In genomic region chr9:126806336-126806735, GRCh38 we compare ENCODE assay signal across 9 cellular contexts. TPM values are rescaled to one million over a fixed set of nuclear protein-coding genes. Genes with fewer than 3 reads are reported as not detected.
DNase-seq lines count a peak whose midpoint lies in the region; ATAC-seq, FAIRE-seq and TF ChIP-seq lines count a peak whose summit lies in the region.
"Had no signal": no experiment of that assay in that cellular context is flagged by ENCODE, and none has a peak within 500 bp of the region (broad histone marks: within the 10 kb centered on the region; RNA-seq: fewer than 3 reads in every experiment).

No MANE protein-coding gene starts in this region.

- no peak overlapping the region for H2AFZ ChIP-seq in GM23248
- no peak overlapping the region for H2AFZ ChIP-seq in PC-9
- H2AFZ ChIP-seq in endothelial cell of umbilical vein (ENCODE audit: low read depth, low read length), result no peak overlapping the region

- H3K4me1 ChIP-seq in GM23248 (ENCODE audit: insufficient read depth) (peaks cover 38% of the 10 kb centered on the region), PC-9 (replicated peaks; ENCODE audit: insufficient read depth) (peaks cover 55% of the 10 kb centered on the region), endothelial cell of umbilical vein (ENCODE audit: control insufficient read depth, extremely low read depth, insufficient read depth, low read length) (peaks cover 10% of the 10 kb centered on the region)

- DNase-seq in GM23248 (peak; percentile 72), PC-9 (no peak), endothelial cell of umbilical vein (ENCODE audit: low read depth, low spot score) (no peak), renal cortical epithelial cell (ENCODE audit: low read depth) (peak; percentile 28), NCI-H2081 (lab: John Stamatoyannopoulos, UW) (no peak), DMS114 treated with DMSO at 0.1 percent for 48 hours (lab: John Stamatoyannopoulos, UW; ENCODE audit: unreplicated experiment) (no peak)
- DNase-seq: NCI-H524 treated with DMSO at 0.1 percent for 48 hours had no signal

- dilution Hi-C loops in endothelial cell of umbilical vein (cut with MboI; ENCODE audit: extremely low pct_ligation_motif_present, low sequenced_read_pairs), result no loop called here

- H3F3A ChIP-seq in GM23248 (ENCODE audit: insufficient read depth) (peaks cover 21% of the 10 kb centered on the region), PC-9 (ENCODE audit: insufficient read depth, low read depth) (peaks cover 41% of the 10 kb centered on the region)

- H3K9me2 ChIP-seq in GM23248 (ENCODE audit: insufficient read depth) (no peaks in the 10 kb centered on the region), PC-9 (ENCODE audit: insufficient read depth) (no peaks in the 10 kb centered on the region)

- POLR2A ChIA-PET in PC-9 (lab: Charles Lee; ENCODE audit: unreplicated experiment) (no interaction called here), endothelial cell of umbilical vein (lab: Charles Lee) (no interaction called here)

- no peak for TF ChIP-seq POLR2A in endothelial cell of umbilical vein (IDR thresholded peaks at IDR 0.05; ENCODE audit: low read depth, low read length)

- TF ChIP-seq CTCF in PC-9 (conservative IDR thresholded peaks at IDR 0.05) (no peak), endothelial cell of umbilical vein (IDR thresholded peaks at IDR 0.05; ENCODE audit: extremely low read depth in 1 of 2, insufficient read depth in 1 of 2, low read depth in 1 of 2, low read length in 2 of 2) (no peak)

- peak overlapping the region; percentile 96 for H3K27ac ChIP-seq in GM23248
- H3K27ac ChIP-seq in PC-9, result peak overlapping the region; percentile 87
- H3K27ac ChIP-seq in endothelial cell of umbilical vein (ENCODE audit: insufficient read depth, low read depth, low read length), result no peak overlapping the region

- H4K20me1 ChIP-seq in GM23248 (ENCODE audit: insufficient read depth) (peaks cover 5% of the 10 kb centered on the region; the same call in 1 of the 2 replicates), PC-9 (ENCODE audit: insufficient read depth) (peaks cover 32% of the 10 kb centered on the region), endothelial cell of umbilical vein (replicated peaks; ENCODE audit: control insufficient read depth, extremely low read depth, insufficient read depth, low read length) (no peaks in the 10 kb centered on the region)

- H3K4me2 ChIP-seq in GM23248 (ENCODE audit: unreplicated experiment) (peak overlapping the region; percentile 97), PC-9 (peak overlapping the region; percentile 96), endothelial cell of umbilical vein (ENCODE audit: insufficient read depth, low read length) (peak overlapping the region; percentile 82)

- BruUV-seq in PC-9 (replicated peaks; lab: Mats Ljungman, UMichigan), result no TSS peak
- BruUV-seq in endothelial cell of umbilical vein (replicated peaks; lab: Mats Ljungman, UMichigan), result no TSS peak

- H3K9ac ChIP-seq in GM23248 (peak overlapping the region; percentile 95), endothelial cell of umbilical vein (replicated peaks; ENCODE audit: extremely low read depth, insufficient read depth, low read length) (peak overlapping the region; percentile 17)

- WGBS in GM23248 (ENCODE audit: low coverage in 1 of 2, low lambda C conversion rate in 2 of 2, missing lambda C conversion rate in 2 of 2), 2 experiments, result 10 to 21% methylated on average over 2 of the region's 2 CpGs

- in situ Hi-C loops in GM23248 (cut with MboI), result no loop called here

- intact Hi-C loops in PC-9 (cut with micrococcal nuclease; ENCODE audit: unreplicated experiment), result no loop called here
- intact Hi-C loops in endothelial cell of umbilical vein (cut with micrococcal nuclease), result no loop called here

- no peak for FAIRE-seq in endothelial cell of umbilical vein (lab: Jason Lieb, UNC)

- H3K9me3 ChIP-seq in GM23248 (ENCODE audit: low read depth) (no peaks in the 10 kb centered on the region), PC-9 (ENCODE audit: insufficient read depth, low read depth) (no peaks in the 10 kb centered on the region), endothelial cell of umbilical vein (replicated peaks; ENCODE audit: control insufficient read depth, insufficient read depth, low read length) (no peaks in the 10 kb centered on the region)

- H3K27me3 ChIP-seq in GM23248 (replicated peaks; ENCODE audit: insufficient read depth) (no peaks in the 10 kb centered on the region), PC-9 (ENCODE audit: insufficient read depth, low read depth) (no peaks in the 10 kb centered on the region), endothelial cell of umbilical vein (ENCODE audit: control insufficient read depth in 2 of 2, insufficient read depth in 2 of 2, low read length in 2 of 2) (peaks cover 0 to 2% of the 10 kb centered on the region in 2 experiments)

- H3K36me3 ChIP-seq in GM23248 (ENCODE audit: low read depth) (peaks cover 4% of the 10 kb centered on the region; the same call in 1 of the 2 replicates), PC-9 (ENCODE audit: low read depth) (peaks cover 11% of the 10 kb centered on the region; the same call in 1 of the 2 replicates), endothelial cell of umbilical vein (ENCODE audit: control insufficient read depth in 2 of 2, extremely low read depth in 1 of 2, insufficient read depth in 2 of 2, low read length in 2 of 2) (peaks cover 0 to 3% of the 10 kb centered on the region in 2 experiments)

- no peak for ATAC-seq in GM18909 (IDR thresholded peaks at IDR 0.05; ENCODE audit: poor library complexity, unreplicated experiment)
- ATAC-seq in GM19351 (IDR thresholded peaks at IDR 0.05; ENCODE audit: unreplicated experiment), result no peak

- H3K79me2 ChIP-seq in GM23248 (ENCODE audit: insufficient read depth), result peaks cover 64% of the 10 kb centered on the region
- peaks cover 54% of the 10 kb centered on the region for H3K79me2 ChIP-seq in PC-9 (ENCODE audit: low read depth)
- H3K79me2 ChIP-seq in endothelial cell of umbilical vein (ENCODE audit: control insufficient read depth, insufficient read depth, low read length), result peaks cover 41% of the 10 kb centered on the region

- H3K9me1 ChIP-seq in endothelial cell of umbilical vein (replicated peaks; ENCODE audit: control insufficient read depth, extremely low read depth, insufficient read depth, low read length), result no peaks in the 10 kb centered on the region

- H3K4me3 ChIP-seq in GM23248 (peak overlapping the region; percentile 92), PC-9 (peak overlapping the region; percentile 80), endothelial cell of umbilical vein (replicated peaks in 1 of 3; ENCODE audit: insufficient read depth in 1 of 3, low read depth in 1 of 3, low read length in 3 of 3) (no peak overlapping the region)

- CTCF ChIA-PET in PC-9 (lab: Charles Lee), result interaction anchor here (0.6 kb wide), 1 partner anchor 283 kb away, joined by 5 read pairs; no protein-coding TSS in a partner anchor
- CTCF ChIA-PET in endothelial cell of umbilical vein (lab: Charles Lee), result no interaction called here

TF ChIP-seq in endothelial cell of umbilical vein, 7 proteins besides CTCF, POLR2A, EP300 and RAD21:
- no peak for TF ChIP-seq EZH2 (IDR thresholded peaks at IDR 0.05; ENCODE audit: borderline replicate concordance, low read depth, low read length, severe bottlenecking)

RNA-seq across cellular contexts. Expression of gene ZBTB43, which starts 1.5 kb away (rescaled TPM):
- 8.5 and 11.9 TPM in 2 replicates for total RNA-seq in GM23248 (2014; rRNA removed; shearing (Covaris generic))
- 11.5 and 12.3 TPM in 2 replicates for polyA plus RNA-seq in GM23248 (2016; fragmentation: Nextera tagmentation; extraction: Ambion mirVana)
- total RNA-seq in PC-9 (2021), result 12.1 and 18.4 TPM in 2 replicates
- total RNA-seq in endothelial cell of umbilical vein, result 9.0 and 14.2 TPM in 2 replicates
- 3.2 and 19.2 TPM in 2 replicates for polyA plus RNA-seq in endothelial cell of umbilical vein
- polyA plus RNA-seq in endothelial cell of umbilical vein (2011; cell fraction: cytosol; rRNA removed), result 2.6 and 3.1 TPM in 2 replicates
- polyA plus RNA-seq in endothelial cell of umbilical vein (2011; cell fraction: nucleus; rRNA removed), result 6.9 and 7.4 TPM in 2 replicates
- 4.5 and 7.6 TPM in 2 replicates for polyA plus RNA-seq in endothelial cell of umbilical vein (2012)
- polyA minus RNA-seq in endothelial cell of umbilical vein, result 9.1 and 9.7 TPM in 2 replicates
- polyA minus RNA-seq in endothelial cell of umbilical vein (2011; cell fraction: cytosol; rRNA and poly(A)+ RNA removed), result 11.4 TPM
- 4.6 and 6.8 TPM in 2 replicates for polyA minus RNA-seq in endothelial cell of umbilical vein (2011; cell fraction: nucleus; rRNA and poly(A)+ RNA removed)
- total RNA-seq in renal cortical epithelial cell, result 12.7 and 16.6 TPM in 2 replicates

RNA-seq across cellular contexts. Expression of gene ZBTB34, which starts 54.1 kb away (rescaled TPM):
- 5.5 and 7.5 TPM in 2 replicates for total RNA-seq in GM23248 (2014; rRNA removed; shearing (Covaris generic))
- polyA plus RNA-seq in GM23248 (2016; fragmentation: Nextera tagmentation; extraction: Ambion mirVana) (2.3 and 2.4 TPM in 2 replicates), endothelial cell of umbilical vein (4.0 and 4.3 TPM in 2 replicates)
- total RNA-seq in PC-9 (2021) (8.2 and 9.0 TPM in 2 replicates), endothelial cell of umbilical vein (9.3 and 9.6 TPM in 2 replicates), renal cortical epithelial cell (9.0 and 19.5 TPM in 2 replicates)
- polyA plus RNA-seq in endothelial cell of umbilical vein (2011; cell fraction: cytosol; rRNA removed), result 3.4 and 4.0 TPM in 2 replicates
- 5.7 and 6.4 TPM in 2 replicates for polyA plus RNA-seq in endothelial cell of umbilical vein (2011; cell fraction: nucleus; rRNA removed)
- 3.7 and 4.1 TPM in 2 replicates for polyA plus RNA-seq in endothelial cell of umbilical vein (2012)
- 14.9 and 15.5 TPM in 2 replicates for polyA minus RNA-seq in endothelial cell of umbilical vein
- polyA minus RNA-seq in endothelial cell of umbilical vein (2011; cell fraction: cytosol; rRNA and poly(A)+ RNA removed), result 10.5 TPM
- polyA minus RNA-seq in endothelial cell of umbilical vein (2011; cell fraction: nucleus; rRNA and poly(A)+ RNA removed), result 5.3 and 8.7 TPM in 2 replicates

Comparison
In these comparisons a context has a peak if more than half of its experiments do, and no peak if none do; other contexts are left out.
1. DNase-seq: peak in GM23248 (single experiment) and renal cortical epithelial cell (single experiment); none in PC-9 (0 of 2), endothelial cell of umbilical vein (single experiment), NCI-H2081 (0 of 2) and DMS114 treated with DMSO at 0.1 percent for 48 hours (single experiment).
2. H3K4me3 ChIP-seq: peak in GM23248 (single experiment) and PC-9 (single experiment); none in endothelial cell of umbilical vein (0 of 3).
3. Peak in every context shown above with its lines, with median percentiles within 50 percentile points of each other: H3K4me2 ChIP-seq.